8 cellular contexts compared by ENCODE assay signal in genomic region chr9:92324451-92324850, GRCh38. TPM values are rescaled to one million over a fixed set of nuclear protein-coding genes. Genes with fewer than 3 reads are reported as not detected.
DNase-seq lines count a peak whose midpoint lies in the region; ATAC-seq, FAIRE-seq and TF ChIP-seq lines count a peak whose summit lies in the region.

No MANE protein-coding gene starts in this region.

- H3K27ac ChIP-seq in DND-41 (ENCODE audit: low read length) (peak overlapping the region; percentile 96), Peyer's patch (peak overlapping the region in 1 of 4 donors; percentile 96), epithelial cell of prostate (peak overlapping the region; percentile 89), pancreas (peak overlapping the region in 1 of 4 donors; percentile 97)

- peaks cover 35% of the 10 kb centered on the region for H3K36me3 ChIP-seq in DND-41 (ENCODE audit: insufficient read depth, low read length)
- peaks cover 0 to 32% (median 0%) of the 10 kb centered on the region in 3 donors for H3K36me3 ChIP-seq in Peyer's patch
- peaks cover 0 to 4% (median 3%) of the 10 kb centered on the region in 3 donors for H3K36me3 ChIP-seq in pancreas

- peak overlapping the region; percentile 94 for H2AFZ ChIP-seq in DND-41 (ENCODE audit: low read depth, low read length)

- H3K4me1 ChIP-seq in DND-41 (ENCODE audit: insufficient read depth, low read length), result peaks cover 41% of the 10 kb centered on the region
- H3K4me1 ChIP-seq in Peyer's patch, result peaks cover 0 to 20% (median 12%) of the 10 kb centered on the region in 4 donors
- peaks cover 0 to 16% (median 8%) of the 10 kb centered on the region in 3 donors for H3K4me1 ChIP-seq in pancreas

- DNase-seq in DND-41 (no peak), Peyer's patch (no peak), epithelial cell of prostate (ENCODE audit: low read depth, low spot score) (no peak), pancreas (no peak), AG08395 (ENCODE audit: low spot score) (no peak), iPS-NIHi11 (ENCODE audit: low spot score) (no peak), NCI-H1105 (lab: John Stamatoyannopoulos, UW) (no peak)

- no peaks in the 10 kb centered on the region; the same call in 1 of the 2 replicates for H4K20me1 ChIP-seq in DND-41 (ENCODE audit: insufficient read depth, low read length)

- H3K4me3 ChIP-seq in DND-41 (ENCODE audit: low read depth in 1 of 2, low read length in 2 of 2) (peak overlapping the region; percentile 85 to 96), Peyer's patch (peak overlapping the region; percentile 68 to 84 (median 81)), pancreas (peak overlapping the region; percentile 61 to 84 (median 74))

- peaks cover 65% of the 10 kb centered on the region for H3K79me2 ChIP-seq in DND-41 (ENCODE audit: insufficient read depth, low read length)

- TF ChIP-seq POLR2A in Peyer's patch (IDR thresholded peaks at IDR 0.05), result no peak

- intact Hi-C loops in pancreas (cut with DNase I), result no loop called here

- ATAC-seq in DND-41 (ENCODE audit: insufficient read depth, low read depth) (no peak), pancreas (no peak), GM21526 (IDR thresholded peaks at IDR 0.05; ENCODE audit: low FRiP score, unreplicated experiment) (no peak)

- H3K9ac ChIP-seq in DND-41 (ENCODE audit: low read depth, low read length), result peak overlapping the region; percentile 84

- H3K27me3 ChIP-seq in DND-41 (ENCODE audit: insufficient read depth, low read length, poor library complexity) (no peaks in the 10 kb centered on the region), Peyer's patch (no peaks in the 10 kb centered on the region), pancreas (no peaks in the 10 kb centered on the region)

- WGBS in pancreas, 2 donors, result 5 to 10% methylated on average over 2 of the region's 2 CpGs

- peak overlapping the region; percentile 97 for H3K4me2 ChIP-seq in DND-41 (ENCODE audit: insufficient read depth, low read length)

- FAIRE-seq in pancreas (lab: Jason Lieb, UNC), result no peak

- TF ChIP-seq CTCF in DND-41 (IDR thresholded peaks at IDR 0.05; ENCODE audit: borderline replicate concordance, extremely low read depth, low read length, poor library complexity, severe bottlenecking) (no peak), Peyer's patch (IDR thresholded peaks at IDR 0.05) (no peak), pancreas (IDR thresholded peaks at IDR 0.05) (no peak)

- H3K9me3 ChIP-seq in DND-41 (ENCODE audit: insufficient read depth, low read length, severe bottlenecking), result no peaks in the 10 kb centered on the region
- no peaks in the 10 kb centered on the region for H3K9me3 ChIP-seq in Peyer's patch
- H3K9me3 ChIP-seq in pancreas, result no peaks in the 10 kb centered on the region

RNA-seq across cellular contexts. Expression of gene NOL8, which starts 0.7 kb away (rescaled TPM):
- total RNA-seq in Peyer's patch, result 10 to 100 TPM; 25.8 to 94.1 (median 31.3) TPM
- 10 to 100 TPM in 5 of 6 donors, 1 to 10 TPM in 1; 9.7 to 20.0 (median 13.3) TPM for total RNA-seq in pancreas
- 10 to 100 TPM; 15.5 to 20.6 TPM for polyA plus RNA-seq in pancreas

RNA-seq across cellular contexts. Expression of gene CENPP, which starts 1.3 kb away (rescaled TPM):
- 10 to 100 TPM in 1 of 4 donors, 1 to 10 TPM in 3; 2.8 to 51.2 (median 4.9) TPM for total RNA-seq in Peyer's patch
- 1 to 10 TPM; 1.0 to 2.7 (median 2.3) TPM for total RNA-seq in pancreas
- 1 to 10 TPM in 1 of 2 donors, under 1 TPM in 1; 0.46 to 1.1 TPM for polyA plus RNA-seq in pancreas

RNA-seq across cellular contexts. Expression of gene IARS1, which starts 31.0 kb away (rescaled TPM):
- total RNA-seq in Peyer's patch (100 to 1,000 TPM in 1 of 4 donors, 10 to 100 TPM in 3; 34.2 to 164 (median 44.9) TPM), pancreas (10 to 100 TPM; 25.9 to 89.3 (median 42.2) TPM)
- polyA plus RNA-seq in pancreas, result 10 to 100 TPM; 16.8 to 30.9 TPM
